In genomic region chr1:5427026-5427613, GRCh38 we compare ENCODE assay signal across 23 cellular contexts.
DNase-seq lines count a peak whose midpoint lies in the region; ATAC-seq, FAIRE-seq and TF ChIP-seq lines count a peak whose summit lies in the region.
"Had no signal": no experiment of that assay in that cellular context is flagged by ENCODE, and none has a peak within 500 bp of the region (broad histone marks: within the 10 kb centered on the region; RNA-seq: fewer than 3 reads in every experiment).

No MANE protein-coding gene starts in this region.

- H2BK5ac ChIP-seq in H9 (ENCODE audit: insufficient read length, low read length): no peak overlapping the region

- no peak overlapping the region for H3K4me3 Mint-ChIP-seq in H9
- H3K4me3 Mint-ChIP-seq: CD8-positive, alpha-beta memory T cell; T-helper 1 cell treated with Interleukin-12 subunit alpha and Interleukin-12 subunit beta and Interleukin-4 antibody, amounts not matched to agents 30 μg/mL and 1 μg/mL, for 36 hours had no signal

- H3K27ac ChIP-seq in H9 (ENCODE audit: insufficient read length, low read depth, low read length) (no peak overlapping the region), neural cell (ENCODE audit: low read length) (peak overlapping the region; percentile 79), lower lobe of right lung (no peak overlapping the region), upper lobe of left lung (no peak overlapping the region)
- H3K27ac ChIP-seq: C4-2B, HL-60, SJCRH30 had no signal

- no peaks in the 10 kb centered on the region for H3K9me2 ChIP-seq in neural cell (ENCODE audit: insufficient read depth, low read length)

- peak; percentile 50 for FAIRE-seq in bronchial epithelial cell (lab: Jason Lieb, UNC)
- FAIRE-seq: A204.1, GM19239, RCC 7860 had no signal

- H3K9me3 ChIP-seq in H9 (ENCODE audit: control insufficient read depth, low read depth, low read length) (no peaks in the 10 kb centered on the region), neural cell (ENCODE audit: low read length) (no peaks in the 10 kb centered on the region), lower lobe of right lung (no peaks in the 10 kb centered on the region), upper lobe of left lung (no peaks in the 10 kb centered on the region)
- H3K9me3 ChIP-seq: SJCRH30 had no signal

- intact Hi-C loops in lower lobe of right lung (cut with DNase I): no loop called here

- no peaks in the 10 kb centered on the region for H3K79me2 ChIP-seq in H9 (ENCODE audit: insufficient read depth, low read length)
- H3K79me2 ChIP-seq in neural cell (replicated peaks; ENCODE audit: insufficient read depth, low read length): no peaks in the 10 kb centered on the region

- H3K56ac ChIP-seq in H9 (ENCODE audit: insufficient read length, low read depth, low read length): no peak overlapping the region

- no peaks in the 10 kb centered on the region for H3K36me3 Mint-ChIP-seq in H9 (ENCODE audit: insufficient read depth in 1 of 3, low read depth in 3 of 3)

- H4K91ac ChIP-seq in H9 (ENCODE audit: insufficient read length, low read depth, low read length): no peak overlapping the region

- peak overlapping the region in 1 of 3 experiments; percentile 23; a peak in 1 of 7 replicates for H3K27ac Mint-ChIP-seq in H9
- H3K27ac Mint-ChIP-seq: T-helper 1 cell treated with Interleukin-12 subunit alpha and Interleukin-12 subunit beta and Interleukin-4 antibody, amounts not matched to agents 30 μg/mL and 1 μg/mL, for 36 hours had no signal

- TF ChIP-seq POLR2A in upper lobe of left lung (IDR thresholded peaks at IDR 0.05): no peak

- H3K27me3 ChIP-seq in H9 (ENCODE audit: insufficient read depth, low read length) (0 out of 2 replicates have a peak, but pooled peaks cover 2% of the 10 kb centered on the region), bronchial epithelial cell (ENCODE audit: control insufficient read depth, insufficient read depth, low read length) (no peaks in the 10 kb centered on the region), neural cell (ENCODE audit: insufficient read depth, low read depth, low read length) (no peaks in the 10 kb centered on the region), lower lobe of right lung (ENCODE audit: low read depth) (peaks cover 66% of the 10 kb centered on the region), upper lobe of left lung (no peaks in the 10 kb centered on the region)

- H3K18ac ChIP-seq in H9 (ENCODE audit: insufficient read length, low read depth, low read length): no peak overlapping the region

- no peak overlapping the region for H2BK120ac ChIP-seq in H9 (ENCODE audit: low read depth, low read length, poor library complexity, severe bottlenecking)

- H3K4me2 ChIP-seq in H9 (ENCODE audit: insufficient read depth, insufficient read length, low read length) (no peak overlapping the region), neural cell (ENCODE audit: low read length) (no peak overlapping the region)

- H3K36me3 ChIP-seq in bronchial epithelial cell (ENCODE audit: control insufficient read depth, insufficient read depth, low read length) (no peaks in the 10 kb centered on the region), neural cell (ENCODE audit: insufficient read depth, low read length) (no peaks in the 10 kb centered on the region), lower lobe of right lung (no peaks in the 10 kb centered on the region), upper lobe of left lung (no peaks in the 10 kb centered on the region)
- H3K36me3 ChIP-seq: SJCRH30 had no signal

- no peaks in the 10 kb centered on the region for H4K20me1 ChIP-seq in H9 (ENCODE audit: control insufficient read depth, insufficient read depth, insufficient read length)
- H4K20me1 ChIP-seq in neural cell (ENCODE audit: insufficient read depth): no peaks in the 10 kb centered on the region

- TF ChIP-seq CTCF in H9 (conservative IDR thresholded peaks at IDR 0.05) (peak; percentile 50), bronchial epithelial cell (IDR thresholded peaks at IDR 0.05; ENCODE audit: insufficient read depth, low read length, severe bottlenecking) (no peak), neural cell (IDR thresholded peaks at IDR 0.05; ENCODE audit: poor library complexity, severe bottlenecking) (no peak), lower lobe of right lung (IDR thresholded peaks at IDR 0.05) (no peak), upper lobe of left lung (IDR thresholded peaks at IDR 0.05) (no peak), GM20000 (IDR thresholded peaks at IDR 0.05; ENCODE audit: extremely low read depth, missing control alignments) (no peak)

- H3K4me3 ChIP-seq in bronchial epithelial cell (ENCODE audit: low read depth, low read length) (no peak overlapping the region), neural cell (ENCODE audit: low read length) (no peak overlapping the region), lower lobe of right lung (no peak overlapping the region), upper lobe of left lung (no peak overlapping the region)
- H3K4me3 ChIP-seq: SJCRH30 had no signal

- ATAC-seq in lower lobe of right lung: no peak
- ATAC-seq in upper lobe of left lung (ENCODE audit: low FRiP score in 2 of 2): no peak

- H3K14ac ChIP-seq in H9 (ENCODE audit: insufficient read depth, low read length): no peak overlapping the region; the same call in 1 of the 2 replicates

- H2BK12ac ChIP-seq in H9 (ENCODE audit: insufficient read length, low read depth, low read length): no peak overlapping the region

- TF ChIP-seq EP300 in neural cell (conservative IDR thresholded peaks at IDR 0.05; ENCODE audit: poor library complexity, severe bottlenecking) (no peak), upper lobe of left lung (IDR thresholded peaks at IDR 0.05) (no peak)

- H2AFZ ChIP-seq in H9 (ENCODE audit: low read length) (no peak overlapping the region), neural cell (ENCODE audit: low read depth, low read length) (no peak overlapping the region)

- H3K9me3 Mint-ChIP-seq in H9: no peaks in the 10 kb centered on the region
- H3K9me3 Mint-ChIP-seq: CD8-positive, alpha-beta memory T cell; T-helper 1 cell treated with Interleukin-12 subunit alpha and Interleukin-12 subunit beta and Interleukin-4 antibody, amounts not matched to agents 30 μg/mL and 1 μg/mL, for 36 hours had no signal

- no peak overlapping the region for H3T11ph ChIP-seq in H9 (ENCODE audit: low read length)

- no peak overlapping the region for H4K5ac ChIP-seq in H9 (ENCODE audit: insufficient read length, low read depth, low read length)

- no peak overlapping the region for H3K23ac ChIP-seq in H9 (ENCODE audit: insufficient read length, low read depth, low read length)

- H3K79me1 ChIP-seq in H9 (ENCODE audit: insufficient read depth, low read depth, low read length, poor library complexity, severe bottlenecking): no peaks in the 10 kb centered on the region

- H2BK15ac ChIP-seq in H9 (ENCODE audit: low read depth, low read length): no peak overlapping the region

- no peak overlapping the region for H2AK5ac ChIP-seq in H9 (ENCODE audit: insufficient read length, low read length)

- no peaks in the 10 kb centered on the region for H3K23me2 ChIP-seq in H9 (ENCODE audit: insufficient read length, low read depth, low read length, poor library complexity, severe bottlenecking)

- no peak overlapping the region for H3K9ac ChIP-seq in H9 (ENCODE audit: extremely low read depth, insufficient read length, low read length)
- peak overlapping the region; percentile 17 for H3K9ac ChIP-seq in neural cell (ENCODE audit: low read length)

- H3K4ac ChIP-seq in H9 (ENCODE audit: low read depth, low read length): no peak overlapping the region

- no peak overlapping the region for H4K8ac ChIP-seq in H9 (replicated peaks; ENCODE audit: insufficient read length, low read depth, low read length)

- H3K27me3 Mint-ChIP-seq in H9 (ENCODE audit: low read depth): peaks cover 40% of the 10 kb centered on the region

- H2BK20ac ChIP-seq in H9 (ENCODE audit: low read depth, low read length, poor library complexity, severe bottlenecking): no peak overlapping the region

- DNase-seq in ELF-1 (ENCODE audit: low read depth, low spot score) (peak; percentile 10), H9 (peak; percentile 41), bronchial epithelial cell (ENCODE audit: low read depth) (no peak), lower lobe of right lung (no peak), upper lobe of left lung (no peak), GM20000 (ENCODE audit: low spot score) (no peak)
- DNase-seq: EL, KG1, NCI-H1092 treated with DMSO at 0.1 percent for 48 hours, NCI-H1436 treated with DMSO at 0.1 percent for 48 hours, NCI-H1930, NCI-H2227 treated with DMSO at 0.1 percent for 48 hours, NCI-H510A, NCI-H748 treated with DMSO at 0.1 percent for 48 hours, SJCRH30 had no signal

- H3K4me1 Mint-ChIP-seq in H9: peaks cover 61 to 79% of the 10 kb centered on the region in 2 experiments

- TF ChIP-seq RAD21 in neural cell (conservative IDR thresholded peaks at IDR 0.05): no peak

- peaks cover 13% of the 10 kb centered on the region for H3F3A ChIP-seq in neural cell (ENCODE audit: insufficient read depth, low read length, poor library complexity, severe bottlenecking)

- H3K4me1 ChIP-seq in H9 (ENCODE audit: insufficient read depth, low read length) (peaks cover 16% of the 10 kb centered on the region), lower lobe of right lung (peaks cover 4% of the 10 kb centered on the region), upper lobe of left lung (peaks cover 0 to 6% (median 0%) of the 10 kb centered on the region in 4 donors)

- no CpG with 5 or more reads among the region's 9 CpGs for WGBS in H9 (ENCODE audit: extremely low coverage, insufficient read length, low lambda C conversion rate)
- 87 to 89% methylated on average over 9 of the region's 9 CpGs for WGBS in upper lobe of left lung, 2 donors

TF ChIP-seq in neural cell, 6 proteins besides CTCF, POLR2A, EP300 and RAD21 (continues in another document):
- TF ChIP-seq POLR2AphosphoS5 (IDR thresholded peaks at IDR 0.05): no peak

Comparison
In these comparisons a context has a peak if more than half of its experiments do, and no peak if none do; other contexts are left out.
1. DNase-seq: peak in ELF-1 (single experiment) and H9 (single experiment); none in bronchial epithelial cell (single experiment), lower lobe of right lung (single experiment), upper lobe of left lung (0 of 2) and GM20000 (single experiment).